In the genomic region with DNA sequence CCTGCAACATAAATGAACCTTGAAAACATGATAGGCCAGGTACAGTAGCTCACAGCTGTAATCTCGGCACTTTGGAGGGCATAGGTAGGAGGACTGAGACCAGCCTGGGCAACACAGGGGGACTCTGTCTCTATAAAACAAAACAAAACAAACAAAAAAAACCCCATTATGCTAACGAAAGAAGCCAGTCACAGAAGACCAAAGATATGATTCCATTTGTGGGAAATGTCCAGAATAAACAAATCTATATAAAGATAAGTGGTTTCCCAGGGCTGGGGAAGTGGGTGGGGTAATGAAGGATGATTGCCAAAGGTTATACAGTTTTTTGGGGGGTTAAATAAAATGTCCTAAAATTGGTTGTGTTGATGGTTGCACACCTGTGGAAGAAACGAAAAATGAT, we compare ENCODE assay signal across 18 cellular contexts.
"Had no signal": no experiment of that assay in that cellular context is flagged by ENCODE, and none has a peak within 500 bp of the region (broad histone marks: within the 10 kb centered on the region; RNA-seq: fewer than 3 reads in every experiment).

No MANE protein-coding gene starts in this region.

- ATAC-seq: effector memory CD8-positive, alpha-beta T cell; left colon; natural killer cell; right cardiac atrium; stimulated activated naive CD8-positive, alpha-beta T cell treated with anti-CD3 and anti-CD28 coated beads, Interleukin-15, Interleukin-2, amounts not matched to agents 100 U/mL and 50 U/mL, for 24 hours had no signal

- H3K36me3 Mint-ChIP-seq: natural killer cell had no signal

- H3K4me1 Mint-ChIP-seq: neural crest cell had no signal

- DNase-seq: effector memory CD8-positive, alpha-beta T cell; foreskin melanocyte; head of caudate nucleus; left colon; natural killer cell; ovary; right cardiac atrium; small intestine; stimulated activated CD4-positive, alpha-beta T cell treated with anti-CD3 and anti-CD28 coated beads, Interleukin-2, amount 100 ng/mL, for 48 hours; stimulated activated naive CD8-positive, alpha-beta T cell treated with anti-CD3 and anti-CD28 coated beads, Interleukin-15, Interleukin-2, amounts not matched to agents 100 U/mL and 50 U/mL, for 24 hours; tibial artery; upper lobe of left lung; uterus had no signal

- H3K27me3 Mint-ChIP-seq: effector memory CD8-positive, alpha-beta T cell had no signal

- H3K4me3 ChIP-seq: esophagus muscularis mucosa, hepatocyte, ovary, suprapubic skin, tibial artery, upper lobe of left lung, uterus had no signal

- H3K27ac Mint-ChIP-seq: dendritic cell treated with granulocyte-macrophage colony-stimulating factor and Interleukin-4, amounts not matched to agents 40 ng/mL and 50 ng/mL, for 4 days; effector memory CD8-positive, alpha-beta T cell; natural killer cell had no signal

- H3K4me3 Mint-ChIP-seq: dendritic cell treated with granulocyte-macrophage colony-stimulating factor and Interleukin-4, amounts not matched to agents 40 ng/mL and 50 ng/mL, for 4 days; effector memory CD8-positive, alpha-beta T cell; natural killer cell; neural crest cell had no signal

- H3K9me3 Mint-ChIP-seq: dendritic cell treated with granulocyte-macrophage colony-stimulating factor and Interleukin-4, amounts not matched to agents 40 ng/mL and 50 ng/mL, for 4 days; effector memory CD8-positive, alpha-beta T cell; natural killer cell; neural crest cell had no signal
